Comparison of ENCODE assay signal across 8 cellular contexts in genomic region chr3:196569003-196569516, GRCh38. TPM values are rescaled to one million over a fixed set of nuclear protein-coding genes. Genes with fewer than 3 reads are reported as not detected.
DNase-seq lines count a peak whose midpoint lies in the region; ATAC-seq and TF ChIP-seq lines count a peak whose summit lies in the region.

No MANE protein-coding gene starts in this region.

- H3F3A ChIP-seq in DOHH2 (ENCODE audit: control insufficient read depth, insufficient read depth): peaks cover 4% of the 10 kb centered on the region; the same call in 1 of the 2 replicates

- no peak overlapping the region for H3K27ac ChIP-seq in DOHH2 (ENCODE audit: low read depth, low read length)
- peak overlapping the region; percentile 73 for H3K27ac ChIP-seq in colonic mucosa

- WGBS in lower leg skin, 2 donors: 0 to 1% methylated on average over 17 to 32 of the region's 44 CpGs

- H3K4me2 ChIP-seq in DOHH2 (ENCODE audit: low read length): peak overlapping the region; percentile 77

- peak overlapping the region; percentile 63 to 64 for H3K9ac ChIP-seq in colonic mucosa (ENCODE audit: low read depth in 2 of 2, low read length in 2 of 2)

- H3K36me3 ChIP-seq in DOHH2 (ENCODE audit: control insufficient read depth, low read length): peaks cover 13% of the 10 kb centered on the region
- no peaks in the 10 kb centered on the region for H3K36me3 ChIP-seq in colonic mucosa

- H3K4me1 ChIP-seq in DOHH2 (ENCODE audit: control insufficient read depth, low read length) (peaks cover 33% of the 10 kb centered on the region), colonic mucosa (peaks cover 3% of the 10 kb centered on the region)

- H4K20me1 ChIP-seq in DOHH2 (ENCODE audit: control insufficient read depth, insufficient read depth, low read depth, low read length): peaks cover 5% of the 10 kb centered on the region; the same call in 1 of the 2 replicates

- no peaks in the 10 kb centered on the region for H3K27me3 ChIP-seq in DOHH2 (ENCODE audit: control insufficient read depth, low read length)
- no peaks in the 10 kb centered on the region for H3K27me3 ChIP-seq in colonic mucosa

- H3K79me2 ChIP-seq in DOHH2 (ENCODE audit: control insufficient read depth, low read length): peaks cover 73% of the 10 kb centered on the region

- intact Hi-C loops in colonic mucosa (cut with DNase I) (no loop called here), lower leg skin (cut with DNase I; ENCODE audit: low total_unique reads) (no loop called here)

- no peak for TF ChIP-seq POLR2A in lower leg skin (IDR thresholded peaks at IDR 0.05)

- DNase-seq in HuH-7.5 (ENCODE audit: low spot score) (peak; percentile 49), colonic mucosa (peak; percentile 45), lower leg skin (ENCODE audit: low spot score in 2 of 2) (peak in 1 of 2 donors; percentile 89), epidermal melanocyte (ENCODE audit: insufficient read length, low spot score) (no peak)
- peak in 3 of 4 experiments; percentile 21 to 45 (median 32) for DNase-seq in activated CD4-positive, CD25-positive, alpha-beta regulatory T cell (lab: John Stamatoyannopoulos, UW)
- DNase-seq in stimulated activated CD8-positive, alpha-beta memory T cell treated with anti-CD3 and anti-CD28 coated beads, Interleukin-12 subunit alpha, Interleukin-12 subunit beta, amount 100 ng/mL, for 24 hours (ENCODE audit: extremely low read depth): peak; percentile 5

- H3K4me3 ChIP-seq in DOHH2 (ENCODE audit: low read length): peak overlapping the region; percentile 80
- peak overlapping the region; percentile 73 for H3K4me3 ChIP-seq in colonic mucosa
- peak overlapping the region; percentile 93 for H3K4me3 ChIP-seq in lower leg skin (ENCODE audit: low read depth, poor library complexity, severe bottlenecking)

- H3K9me2 ChIP-seq in DOHH2 (replicated peaks; ENCODE audit: control insufficient read depth, low read length): no peaks in the 10 kb centered on the region

- peak; percentile 32 for ATAC-seq in GM21526 (IDR thresholded peaks at IDR 0.05; ENCODE audit: low FRiP score, unreplicated experiment)

- no peak for TF ChIP-seq CTCF in DOHH2 (IDR thresholded peaks at IDR 0.05; ENCODE audit: low read depth, low read length, poor library complexity, severe bottlenecking)
- no peak for TF ChIP-seq CTCF in colonic mucosa (IDR thresholded peaks at IDR 0.05)
- no peak for TF ChIP-seq CTCF in lower leg skin (IDR thresholded peaks at IDR 0.05)

- H3K9me3 ChIP-seq in DOHH2 (ENCODE audit: control insufficient read depth, insufficient read depth, low read length) (no peaks in the 10 kb centered on the region), colonic mucosa (no peaks in the 10 kb centered on the region)

RNA-seq across cellular contexts. Expression of gene FBXO45, which starts 0.6 kb away (rescaled TPM):
- total RNA-seq in colonic mucosa (10 to 100 TPM; 12.1 to 13.9 TPM), lower leg skin (10 to 100 TPM; 16.1 to 33.7 (median 28.0) TPM)

RNA-seq across cellular contexts. Expression of gene WDR53, which starts 0.7 kb away (rescaled TPM):
- total RNA-seq in colonic mucosa (10 to 100 TPM in 1 of 2 donors, 1 to 10 TPM in 1; 8.0 to 11.7 TPM), lower leg skin (10 to 100 TPM in 3 of 4 donors, 1 to 10 TPM in 1; 4.5 to 16.6 (median 12.2) TPM)

RNA-seq across cellular contexts. Expression of gene SMCO1, which starts 53.9 kb away (rescaled TPM):
- total RNA-seq in colonic mucosa: not detected
- under 1 TPM in 1 of 4 donors, not detected in 3; 0.25 TPM for total RNA-seq in lower leg skin
